1 cellular context compared by ENCODE assay signal in genomic region chr18:57107141-57107832, GRCh38.
A peak's percentile ranks its signal among the peaks of the same experiment; 100 is the strongest.
TF ChIP-seq lines count a peak whose summit lies in the region.

No MANE protein-coding gene starts in this region.

TF ChIP-seq in HepG2, 621 proteins besides CTCF, POLR2A, EP300 and RAD21 (continued from another document and continues in another):
- TF ChIP-seq ELF3 (CRISPR knock-in tag; IDR thresholded peaks at IDR 0.05): peak; percentile 60; the same call in 1 of the 2 replicates
- TF ChIP-seq WIZ (CRISPR knock-in tag; IDR thresholded peaks at IDR 0.05): peak; percentile 61; the same call in 1 of the 2 replicates
- 0 out of 2 replicates have a peak, but pooled peaks have one; percentile 15 for TF ChIP-seq BCL6 (CRISPR knock-in tag; IDR thresholded peaks at IDR 0.05)
- no peak for TF ChIP-seq MIER3 (CRISPR knock-in tag; IDR thresholded peaks at IDR 0.05; ENCODE audit: borderline replicate concordance)
- TF ChIP-seq ZNF124 (CRISPR knock-in tag; IDR thresholded peaks at IDR 0.05): 0 out of 2 replicates have a peak, but pooled peaks have one; percentile 56
- no peak for TF ChIP-seq ZNF235 (CRISPR knock-in tag; IDR thresholded peaks at IDR 0.05; ENCODE audit: borderline replicate concordance)
- peak; percentile 77; the same call in 1 of the 2 replicates for TF ChIP-seq THRA (CRISPR knock-in tag; IDR thresholded peaks at IDR 0.05; ENCODE audit: borderline replicate concordance)
- TF ChIP-seq GATAD1 (CRISPR knock-in tag; IDR thresholded peaks at IDR 0.05): 0 out of 2 replicates have a peak, but pooled peaks have one; percentile 36
- TF ChIP-seq ZNF660 (CRISPR knock-in tag; IDR thresholded peaks at IDR 0.05; ENCODE audit: borderline replicate concordance, low read depth): no peak
- 0 out of 2 replicates have a peak, but pooled peaks have one; percentile 30 for TF ChIP-seq KLF9 (CRISPR knock-in tag; IDR thresholded peaks at IDR 0.05; ENCODE audit: low read depth)
- peak; percentile 82; the same call in 1 of the 2 replicates for TF ChIP-seq SP140L (CRISPR knock-in tag; IDR thresholded peaks at IDR 0.05; ENCODE audit: borderline replicate concordance)
- TF ChIP-seq, protein P1, sequence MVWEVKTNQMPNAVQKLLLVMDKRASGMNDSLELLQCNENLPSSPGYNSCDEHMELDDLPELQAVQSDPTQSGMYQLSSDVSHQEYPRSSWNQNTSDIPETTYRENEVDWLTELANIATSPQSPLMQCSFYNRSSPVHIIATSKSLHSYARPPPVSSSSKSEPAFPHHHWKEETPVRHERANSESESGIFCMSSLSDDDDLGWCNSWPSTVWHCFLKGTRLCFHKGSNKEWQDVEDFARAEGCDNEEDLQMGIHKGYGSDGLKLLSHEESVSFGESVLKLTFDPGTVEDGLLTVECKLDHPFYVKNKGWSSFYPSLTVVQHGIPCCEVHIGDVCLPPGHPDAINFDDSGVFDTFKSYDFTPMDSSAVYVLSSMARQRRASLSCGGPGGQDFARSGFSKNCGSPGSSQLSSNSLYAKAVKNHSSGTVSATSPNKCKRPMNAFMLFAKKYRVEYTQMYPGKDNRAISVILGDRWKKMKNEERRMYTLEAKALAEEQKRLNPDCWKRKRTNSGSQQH (CRISPR knock-in tag; IDR thresholded peaks at IDR 0.05; ENCODE audit: low read depth): 0 out of 2 replicates have a peak, but pooled peaks have one; percentile 57
- no peak for TF ChIP-seq LCORL (IDR thresholded peaks at IDR 0.05)
- no peak for TF ChIP-seq LCORL (CRISPR knock-in tag; IDR thresholded peaks at IDR 0.05)
- peak; percentile 80; the same call in 1 of the 2 replicates for TF ChIP-seq MIXL1 (CRISPR knock-in tag; IDR thresholded peaks at IDR 0.05)
- peak; percentile 89 for TF ChIP-seq KLF6 (CRISPR knock-in tag; IDR thresholded peaks at IDR 0.05)
- TF ChIP-seq GATAD2A (CRISPR knock-in tag; IDR thresholded peaks at IDR 0.05): peak; percentile 33; the same call in 1 of the 2 replicates
- TF ChIP-seq TSC22D2 (CRISPR knock-in tag; IDR thresholded peaks at IDR 0.05; ENCODE audit: borderline replicate concordance): peak; percentile 95
- TF ChIP-seq KDM5B (CRISPR knock-in tag; IDR thresholded peaks at IDR 0.05; ENCODE audit: borderline replicate concordance): no peak
- 0 out of 2 replicates have a peak, but pooled peaks have one; percentile 69 for TF ChIP-seq ATF6 (CRISPR knock-in tag; conservative IDR thresholded peaks at IDR 0.05)
- TF ChIP-seq ZNF446 (CRISPR knock-in tag; IDR thresholded peaks at IDR 0.05): 0 out of 2 replicates have a peak, but pooled peaks have one; percentile 44
- no peak for TF ChIP-seq ZNF350 (CRISPR knock-in tag; IDR thresholded peaks at IDR 0.05; ENCODE audit: borderline replicate concordance, low read depth)
- TF ChIP-seq MXD1 (CRISPR knock-in tag; IDR thresholded peaks at IDR 0.05): no peak
- TF ChIP-seq RORA (CRISPR knock-in tag; IDR thresholded peaks at IDR 0.05): no peak
- 0 out of 2 replicates have a peak, but pooled peaks have one; percentile 73 for TF ChIP-seq ZNF792 (CRISPR knock-in tag; IDR thresholded peaks at IDR 0.05)
- TF ChIP-seq ZNF441 (CRISPR knock-in tag; IDR thresholded peaks at IDR 0.05; ENCODE audit: borderline replicate concordance): peak; percentile 82; the same call in 1 of the 2 replicates
- TF ChIP-seq EHMT2 (IDR thresholded peaks at IDR 0.05; ENCODE audit: borderline replicate concordance, low read depth, low read length): peak; percentile 72; the same call in 1 of the 2 replicates
- TF ChIP-seq, protein P2, sequence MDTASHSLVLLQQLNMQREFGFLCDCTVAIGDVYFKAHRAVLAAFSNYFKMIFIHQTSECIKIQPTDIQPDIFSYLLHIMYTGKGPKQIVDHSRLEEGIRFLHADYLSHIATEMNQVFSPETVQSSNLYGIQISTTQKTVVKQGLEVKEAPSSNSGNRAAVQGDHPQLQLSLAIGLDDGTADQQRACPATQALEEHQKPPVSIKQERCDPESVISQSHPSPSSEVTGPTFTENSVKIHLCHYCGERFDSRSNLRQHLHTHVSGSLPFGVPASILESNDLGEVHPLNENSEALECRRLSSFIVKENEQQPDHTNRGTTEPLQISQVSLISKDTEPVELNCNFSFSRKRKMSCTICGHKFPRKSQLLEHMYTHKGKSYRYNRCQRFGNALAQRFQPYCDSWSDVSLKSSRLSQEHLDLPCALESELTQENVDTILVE (CRISPR knock-in tag; IDR thresholded peaks at IDR 0.05): peak; percentile 82; the same call in 1 of the 2 replicates
- TF ChIP-seq KMT2B (CRISPR knock-in tag; IDR thresholded peaks at IDR 0.05): peak; percentile 55; the same call in 1 of the 2 replicates
- TF ChIP-seq ZNF749 (CRISPR knock-in tag; IDR thresholded peaks at IDR 0.05; ENCODE audit: borderline replicate concordance): no peak
- TF ChIP-seq RARA (CRISPR knock-in tag; IDR thresholded peaks at IDR 0.05): peak; percentile 53
- 0 out of 2 replicates have a peak, but pooled peaks have one; percentile 63 for TF ChIP-seq SMAD3 (CRISPR knock-in tag; IDR thresholded peaks at IDR 0.05)
- peak; percentile 71 for TF ChIP-seq ERF (CRISPR knock-in tag; IDR thresholded peaks at IDR 0.05)
- TF ChIP-seq HOMEZ (CRISPR knock-in tag; IDR thresholded peaks at IDR 0.05; ENCODE audit: low read depth): 0 out of 2 replicates have a peak, but pooled peaks have one; percentile 30
- peak; percentile 63; the same call in 1 of the 2 replicates for TF ChIP-seq TFE3 (CRISPR knock-in tag; IDR thresholded peaks at IDR 0.05)
- TF ChIP-seq ZNF331 (CRISPR knock-in tag; IDR thresholded peaks at IDR 0.05): peak; percentile 83
- 0 out of 2 replicates have a peak, but pooled peaks have one; percentile 40 for TF ChIP-seq ZFP36L1 (CRISPR knock-in tag; IDR thresholded peaks at IDR 0.05)
- 0 out of 2 replicates have a peak, but pooled peaks have one; percentile 43 for TF ChIP-seq ZNF337 (CRISPR knock-in tag; IDR thresholded peaks at IDR 0.05; ENCODE audit: borderline replicate concordance, low read depth)
- TF ChIP-seq DNMT3B (CRISPR knock-in tag; conservative IDR thresholded peaks at IDR 0.05): peak; percentile 92; the same call in 1 of the 2 replicates
- peak; percentile 29; the same call in 1 of the 2 replicates for TF ChIP-seq HOXA5 (CRISPR knock-in tag; IDR thresholded peaks at IDR 0.05)
- TF ChIP-seq PCBP1 (IDR thresholded peaks at IDR 0.05; ENCODE audit: borderline replicate concordance, low read depth, low read length): no peak
- no peak for TF ChIP-seq IRF9 (CRISPR knock-in tag; IDR thresholded peaks at IDR 0.05; ENCODE audit: borderline replicate concordance)
- TF ChIP-seq CEBPG (CRISPR knock-in tag; IDR thresholded peaks at IDR 0.05): no peak
- peak; percentile 81 for TF ChIP-seq MEF2D (CRISPR knock-in tag; IDR thresholded peaks at IDR 0.05)
- no peak for TF ChIP-seq ZNF263 (CRISPR knock-in tag; IDR thresholded peaks at IDR 0.05)
